In genomic region chr7:29224726-29225125, GRCh38 we compare ENCODE assay signal across 16 cellular contexts. TPM values are rescaled to one million over a fixed set of nuclear protein-coding genes. Genes with fewer than 3 reads are reported as not detected.
"Had no signal": no experiment of that assay in that cellular context is flagged by ENCODE, and none has a peak within 500 bp of the region (broad histone marks: within the 10 kb centered on the region; RNA-seq: fewer than 3 reads in every experiment).

No MANE protein-coding gene starts in this region.

- H3K9me3 ChIP-seq: esophagus squamous epithelium, lower lobe of right lung, thyroid gland had no signal

- ATAC-seq: activated CD8-positive, alpha-beta T cell treated with anti-CD3 and anti-CD28 coated beads, Interleukin-2, amount 10 ng/mL, durations not matched to agents 7 days and 5 days; activated T-cell treated with anti-CD3 and anti-CD28 coated beads, Interleukin-2, amount 50 U/mL, for 4 hours; lower lobe of right lung; natural killer cell treated with Interleukin-12 subunit alpha and Interleukin-12 subunit beta and Interleukin-15 and Interleukin-18, amount 100 ng/mL, for 72 hours had no signal

- H3K4me1 ChIP-seq: esophagus squamous epithelium, lower lobe of right lung, parathyroid adenoma had no signal

- H3K27ac ChIP-seq: esophagus squamous epithelium, lower lobe of right lung, parathyroid adenoma, thyroid gland had no signal

- H3K4me3 ChIP-seq: esophagus squamous epithelium, lower lobe of right lung, thyroid gland had no signal

- H3K36me3 ChIP-seq: esophagus squamous epithelium, lower lobe of right lung, thyroid gland had no signal

- H3K27me3 ChIP-seq: esophagus squamous epithelium, thyroid gland had no signal

- DNase-seq: activated CD4-positive, alpha-beta T cell treated with anti-CD3 and anti-CD28 coated beads, Interleukin-2, amount 10 ng/mL, durations not matched to agents 24 days and 14 days; activated CD8-positive, alpha-beta T cell treated with anti-CD3 and anti-CD28 coated beads, Interleukin-2, amount 10 ng/mL, durations not matched to agents 7 days and 5 days; activated naive CD4-positive, alpha-beta T cell treated with anti-CD3 and anti-CD28 coated beads for 36 hours; activated T-cell treated with anti-CD3 and anti-CD28 coated beads, Interleukin-2, amount 50 U/mL, for 4 hours; anterior cingulate cortex; effector CD8-positive, alpha-beta T cell; esophagus squamous epithelium; foreskin fibroblast; hippocampal formation; lower lobe of right lung; stimulated activated CD8-positive, alpha-beta memory T cell treated with anti-CD3 and anti-CD28 coated beads, Interleukin-4, amount 100 ng/mL, for 48 hours; stimulated activated naive CD4-positive, alpha-beta T cell; T1000; thyroid gland had no signal

RNA-seq across cellular contexts. Expression of gene CHN2, which starts 30.2 kb away (rescaled TPM):
- total RNA-seq: activated naive CD4-positive, alpha-beta T cell treated with anti-CD3 and anti-CD28 coated beads for 36 hours had no signal
